Comparison of ENCODE assay signal across 8 cellular contexts in genomic region chr19:7500811-7501450, GRCh38. TPM values are rescaled to one million over a fixed set of nuclear protein-coding genes. Genes with fewer than 3 reads are reported as not detected.
A peak's percentile ranks its signal among the peaks of the same experiment; 100 is the strongest.
DNase-seq lines count a peak whose midpoint lies in the region; ATAC-seq, FAIRE-seq and TF ChIP-seq lines count a peak whose summit lies in the region.

No MANE protein-coding gene starts in this region.

- H3K4me3 ChIP-seq in HUES64 (ENCODE audit: low read length) (peak overlapping the region; percentile 58), astrocyte (ENCODE audit: insufficient read depth, low read depth, low read length) (peak overlapping the region; percentile 46), iPS-20b (ENCODE audit: low read length) (peak overlapping the region; percentile 58; the same call in 1 of the 2 replicates), smooth muscle cell (peak overlapping the region; percentile 50)

- H3K79me2 ChIP-seq in astrocyte (ENCODE audit: insufficient read depth, low read length) (no peaks in the 10 kb centered on the region), smooth muscle cell (ENCODE audit: low read depth) (no peaks in the 10 kb centered on the region)

- no peaks in the 10 kb centered on the region for H3K36me3 Mint-ChIP-seq in astrocyte (ENCODE audit: low read depth, unreplicated experiment)

- no peaks in the 10 kb centered on the region for H3K9me3 Mint-ChIP-seq in astrocyte (ENCODE audit: unreplicated experiment)

- H3K27ac Mint-ChIP-seq in astrocyte (ENCODE audit: unreplicated experiment): no peak overlapping the region

- no peaks in the 10 kb centered on the region for H3K4me1 Mint-ChIP-seq in astrocyte (ENCODE audit: low read depth, unreplicated experiment)

- H3K9ac ChIP-seq in HUES64 (ENCODE audit: low read depth, low read length) (peak overlapping the region; percentile 53), astrocyte (ENCODE audit: low read length) (no peak overlapping the region), iPS-20b (ENCODE audit: low read depth, low read length) (no peak overlapping the region), smooth muscle cell (ENCODE audit: low read depth) (no peak overlapping the region)

- FAIRE-seq in astrocyte (lab: Jason Lieb, UNC): no peak

- 3% methylated on average over 93 of the region's 93 CpGs for WGBS in HUES64
- 3% methylated on average over 73 of the region's 93 CpGs for WGBS in smooth muscle cell (ENCODE audit: low lambda C conversion rate)

- no peaks in the 10 kb centered on the region for H3F3A ChIP-seq in smooth muscle cell (ENCODE audit: low read depth)

- H3K27me3 Mint-ChIP-seq in astrocyte (ENCODE audit: low read depth, unreplicated experiment): peaks cover 56% of the 10 kb centered on the region

- ATAC-seq in HG03025 (IDR thresholded peaks at IDR 0.05; ENCODE audit: low FRiP score, unreplicated experiment) (no peak), omental fat pad (ENCODE audit: low FRiP score) (no peak)

- H3K4me2 ChIP-seq in astrocyte (ENCODE audit: low read length) (peak overlapping the region; percentile 84), smooth muscle cell (peak overlapping the region; percentile 91)

- no peaks in the 10 kb centered on the region for H3K9me3 ChIP-seq in HUES64 (ENCODE audit: insufficient read depth, low read depth, low read length)
- no peaks in the 10 kb centered on the region for H3K9me3 ChIP-seq in astrocyte (ENCODE audit: insufficient read depth, low read depth, low read length)
- H3K9me3 ChIP-seq in iPS-20b (ENCODE audit: insufficient read depth, low read depth, low read length): no peaks in the 10 kb centered on the region
- H3K9me3 ChIP-seq in smooth muscle cell (replicated peaks; ENCODE audit: low read depth): no peaks in the 10 kb centered on the region

- H3K4me1 ChIP-seq in HUES64 (ENCODE audit: insufficient read depth, low read length) (peaks cover 4% of the 10 kb centered on the region; the same call in 1 of the 2 replicates), astrocyte (ENCODE audit: insufficient read depth, low read length) (no peaks in the 10 kb centered on the region), iPS-20b (ENCODE audit: insufficient read depth, low read length) (peaks cover 4% of the 10 kb centered on the region; the same call in 1 of the 2 replicates), smooth muscle cell (ENCODE audit: low read depth) (no peaks in the 10 kb centered on the region)

- H3K36me3 ChIP-seq in HUES64 (ENCODE audit: insufficient read depth, low read length) (no peaks in the 10 kb centered on the region), astrocyte (ENCODE audit: insufficient read depth, low read length) (no peaks in the 10 kb centered on the region), iPS-20b (ENCODE audit: insufficient read depth, low read depth, low read length) (no peaks in the 10 kb centered on the region), smooth muscle cell (ENCODE audit: low read depth) (no peaks in the 10 kb centered on the region)

- peaks cover 30% of the 10 kb centered on the region for H3K27me3 ChIP-seq in HUES64 (ENCODE audit: insufficient read depth, low read length)
- H3K27me3 ChIP-seq in astrocyte (ENCODE audit: insufficient read depth, low read length): peaks cover 3% of the 10 kb centered on the region
- H3K27me3 ChIP-seq in iPS-20b (ENCODE audit: insufficient read depth, low read length): peaks cover 41% of the 10 kb centered on the region
- H3K27me3 ChIP-seq in smooth muscle cell (ENCODE audit: low read depth): peaks cover 39% of the 10 kb centered on the region

- TF ChIP-seq CTCF in astrocyte (IDR thresholded peaks at IDR 0.05; ENCODE audit: insufficient read depth, low read depth, low read length) (no peak), smooth muscle cell (IDR thresholded peaks at IDR 0.05; ENCODE audit: borderline replicate concordance, insufficient read depth, poor library complexity, severe bottlenecking) (no peak), omental fat pad (IDR thresholded peaks at IDR 0.05) (no peak)

- H2AFZ ChIP-seq in astrocyte (ENCODE audit: low read depth, low read length): peak overlapping the region; percentile 75
- H2AFZ ChIP-seq in smooth muscle cell (ENCODE audit: low read depth): no peak overlapping the region

- DNase-seq in Ammon's horn (ENCODE audit: low spot score) (peak; percentile 92), RPMI7951 (ENCODE audit: low read depth) (peak; percentile 46), astrocyte (ENCODE audit: low read depth) (peak; percentile 61), smooth muscle cell (lab: John Stamatoyannopoulos, UW; ENCODE audit: unreplicated experiment) (no peak), omental fat pad (ENCODE audit: low spot score) (no peak)

- no peak overlapping the region for H3K27ac ChIP-seq in HUES64 (ENCODE audit: low read depth, low read length)
- no peak overlapping the region for H3K27ac ChIP-seq in astrocyte (ENCODE audit: low read depth, low read length)
- H3K27ac ChIP-seq in iPS-20b (ENCODE audit: low read length): no peak overlapping the region
- no peak overlapping the region for H3K27ac ChIP-seq in smooth muscle cell (ENCODE audit: low read depth)

- H4K20me1 ChIP-seq in astrocyte (ENCODE audit: insufficient read depth, low read length) (no peaks in the 10 kb centered on the region), smooth muscle cell (ENCODE audit: low read depth) (no peaks in the 10 kb centered on the region)

- H3K4me3 Mint-ChIP-seq in astrocyte (ENCODE audit: unreplicated experiment): peak overlapping the region; percentile 73

RNA-seq across cellular contexts. Expression of gene PEX11G, which starts 12.1 kb away (rescaled TPM):
- polyA plus RNA-seq in HUES64 (2013, experiment 1 of 2): 1.5 TPM
- polyA plus RNA-seq in HUES64 (2013, experiment 2 of 2): 2.4 TPM
- 0.36 and 3.2 TPM in 2 replicates for total RNA-seq in RPMI7951 (2014; rRNA removed; shearing (Covaris generic))
- total RNA-seq in astrocyte: 1.7 and 2.2 TPM in 2 replicates
- 3.8 TPM in 1 of 2 replicates, not detected in the other for total RNA-seq in smooth muscle cell
- polyA plus RNA-seq in smooth muscle cell: 4.3 and 6.4 TPM in 2 replicates
- total RNA-seq in omental fat pad: 1 to 10 TPM; 4.4 to 9.9 (median 4.7) TPM

RNA-seq across cellular contexts. Expression of gene ZNF358, which starts 15.0 kb away (rescaled TPM):
- 39.2 TPM for polyA plus RNA-seq in HUES64 (2013, experiment 1 of 2)
- 51.6 TPM for polyA plus RNA-seq in HUES64 (2013, experiment 2 of 2)
- total RNA-seq in RPMI7951 (2014; rRNA removed; shearing (Covaris generic)): 35.8 and 50.3 TPM in 2 replicates
- total RNA-seq in astrocyte (39.8 and 41.1 TPM in 2 replicates), smooth muscle cell (47.9 and 67.2 TPM in 2 replicates), omental fat pad (10 to 100 TPM; 31.9 to 49.8 (median 36.6) TPM)
- 34.4 and 40.8 TPM in 2 replicates for polyA plus RNA-seq in smooth muscle cell

RNA-seq across cellular contexts. Expression of gene MCOLN1, which starts 21.5 kb away (rescaled TPM):
- polyA plus RNA-seq in HUES64 (2013, experiment 1 of 2): 13.7 TPM
- 9.6 TPM for polyA plus RNA-seq in HUES64 (2013, experiment 2 of 2)
- 2.0 and 3.5 TPM in 2 replicates for total RNA-seq in RPMI7951 (2014; rRNA removed; shearing (Covaris generic))
- total RNA-seq in astrocyte (26.2 and 27.5 TPM in 2 replicates), smooth muscle cell (5.5 and 9.8 TPM in 2 replicates), omental fat pad (10 to 100 TPM; 24.5 to 41.1 (median 31.9) TPM)
- polyA plus RNA-seq in smooth muscle cell: 19.2 and 35.2 TPM in 2 replicates

RNA-seq across cellular contexts. Expression of gene PNPLA6, which starts 34.6 kb away (rescaled TPM):
- polyA plus RNA-seq in HUES64 (2013, experiment 1 of 2): 59.8 TPM
- polyA plus RNA-seq in HUES64 (2013, experiment 2 of 2): 63.3 TPM
- 44.7 and 51.5 TPM in 2 replicates for total RNA-seq in RPMI7951 (2014; rRNA removed; shearing (Covaris generic))
- 81.9 and 90.2 TPM in 2 replicates for total RNA-seq in astrocyte
- total RNA-seq in smooth muscle cell: 40.7 and 55.6 TPM in 2 replicates
- polyA plus RNA-seq in smooth muscle cell: 22.3 and 40.0 TPM in 2 replicates
- total RNA-seq in omental fat pad: 10 to 100 TPM; 50.3 to 92.4 (median 64.6) TPM

Comparison
In these comparisons a context has a peak if more than half of its experiments do, and no peak if none do; other contexts are left out.
1. DNase-seq: peak in Ammon's horn (single experiment), RPMI7951 (single experiment) and astrocyte (single experiment); none in smooth muscle cell (single experiment) and omental fat pad (single experiment).
2. Peak in every context shown above with its lines, with median percentiles within 50 percentile points of each other: H3K4me3 ChIP-seq.